In genomic region chr5:14266171-14266570, GRCh38 we compare ENCODE assay signal across 12 cellular contexts.
DNase-seq lines count a peak whose midpoint lies in the region; ATAC-seq, FAIRE-seq and TF ChIP-seq lines count a peak whose summit lies in the region.
"Had no signal": no experiment of that assay in that cellular context is flagged by ENCODE, and none has a peak within 500 bp of the region (broad histone marks: within the 10 kb centered on the region; RNA-seq: fewer than 3 reads in every experiment).

No MANE protein-coding gene starts in this region.

- H2AFZ ChIP-seq in PC-9, result no peak overlapping the region
- H2AFZ ChIP-seq in endothelial cell of umbilical vein (ENCODE audit: low read depth, low read length), result no peak overlapping the region
- H2AFZ ChIP-seq in osteoblast (ENCODE audit: low read length), result no peak overlapping the region

- no peak for FAIRE-seq in endothelial cell of umbilical vein (lab: Jason Lieb, UNC)

- H3K9me1 ChIP-seq in endothelial cell of umbilical vein (replicated peaks; ENCODE audit: control insufficient read depth, extremely low read depth, insufficient read depth, low read length), result no peaks in the 10 kb centered on the region

- H3K27me3 ChIP-seq in PC-9 (ENCODE audit: insufficient read depth, low read depth) (no peaks in the 10 kb centered on the region), endothelial cell of umbilical vein (ENCODE audit: control insufficient read depth in 2 of 2, insufficient read depth in 2 of 2, low read length in 2 of 2) (no peaks in the 10 kb centered on the region), osteoblast (ENCODE audit: insufficient read depth, low read length) (no peaks in the 10 kb centered on the region)
- H3K27me3 ChIP-seq: MG63 had no signal

- CTCF ChIA-PET in PC-9 (lab: Charles Lee), result no interaction called here
- CTCF ChIA-PET in endothelial cell of umbilical vein (lab: Charles Lee), result interaction anchor here (1.5 kb wide), 1 partner anchor 109 kb away, joined by 9 read pairs; no protein-coding TSS in a partner anchor

- ATAC-seq in HG02840 (IDR thresholded peaks at IDR 0.05; ENCODE audit: low FRiP score, unreplicated experiment), result no peak
- ATAC-seq in HG03095 (IDR thresholded peaks at IDR 0.05; ENCODE audit: unreplicated experiment), result no peak
- ATAC-seq in GM19035 (IDR thresholded peaks at IDR 0.05; ENCODE audit: unreplicated experiment), result no peak
- no peak for ATAC-seq in GM21423 (IDR thresholded peaks at IDR 0.05; ENCODE audit: unreplicated experiment)
- ATAC-seq: natural killer cell treated with Interleukin-12 subunit alpha and Interleukin-12 subunit beta and Interleukin-15 and Interleukin-18, amount 100 ng/mL, for 72 hours had no signal

- peak overlapping the region; percentile 89 for H3K9ac ChIP-seq in endothelial cell of umbilical vein (replicated peaks; ENCODE audit: extremely low read depth, insufficient read depth, low read length)

- H3F3A ChIP-seq in PC-9 (ENCODE audit: insufficient read depth, low read depth), result peaks cover 58% of the 10 kb centered on the region

- no peaks in the 10 kb centered on the region for H3K9me3 ChIP-seq in PC-9 (ENCODE audit: insufficient read depth, low read depth)
- H3K9me3 ChIP-seq in endothelial cell of umbilical vein (replicated peaks; ENCODE audit: control insufficient read depth, insufficient read depth, low read length), result no peaks in the 10 kb centered on the region
- no peaks in the 10 kb centered on the region for H3K9me3 ChIP-seq in osteoblast (ENCODE audit: low read depth, low read length)
- H3K9me3 ChIP-seq: MG63 had no signal

- no peak overlapping the region for H3K4me3 ChIP-seq in PC-9
- no peak overlapping the region for H3K4me3 ChIP-seq in endothelial cell of umbilical vein (replicated peaks in 1 of 3; ENCODE audit: insufficient read depth in 1 of 3, low read depth in 1 of 3, low read length in 3 of 3)
- no peak overlapping the region for H3K4me3 ChIP-seq in osteoblast (ENCODE audit: insufficient read depth, low read length)
- H3K4me3 ChIP-seq: MG63 had no signal

- no peaks in the 10 kb centered on the region for H3K9me2 ChIP-seq in PC-9 (ENCODE audit: insufficient read depth)

- peak; percentile 51 for DNase-seq in ELR (ENCODE audit: low read depth)
- no peak for DNase-seq in PC-9
- DNase-seq in endothelial cell of umbilical vein (ENCODE audit: low read depth, low spot score), result no peak
- no peak for DNase-seq in osteoblast (ENCODE audit: insufficient read length, low spot score, missing footprints)
- DNase-seq: activated CD4-positive, alpha-beta T cell treated with anti-CD3 and anti-CD28 coated beads for 4 hours; T-helper 1 cell had no signal

- intact Hi-C loops in PC-9 (cut with micrococcal nuclease; ENCODE audit: unreplicated experiment), result no loop called here
- intact Hi-C loops in endothelial cell of umbilical vein (cut with micrococcal nuclease), result no loop called here

- POLR2A ChIA-PET in PC-9 (lab: Charles Lee; ENCODE audit: unreplicated experiment) (interaction anchor here (0.6 to 2.8 kb wide), 5 partner anchors 32 to 230 kb away, joined by 5 to 25 read pairs (median 17); no protein-coding TSS in a partner anchor), endothelial cell of umbilical vein (lab: Charles Lee) (no interaction called here)

- dilution Hi-C loops in endothelial cell of umbilical vein (cut with MboI; ENCODE audit: extremely low pct_ligation_motif_present, low sequenced_read_pairs), result loop anchor here (25.0 kb wide), 1 partner anchor 129 kb away; the partner anchor contains the start of gene TRIO

- H3K4me2 ChIP-seq in PC-9, result peak overlapping the region; percentile 90
- H3K4me2 ChIP-seq in endothelial cell of umbilical vein (ENCODE audit: insufficient read depth, low read length), result peak overlapping the region; percentile 78
- H3K4me2 ChIP-seq in osteoblast (ENCODE audit: insufficient read depth, low read length), result peak overlapping the region; percentile 86

- peaks cover 5% of the 10 kb centered on the region; the same call in 1 of the 2 replicates for H4K20me1 ChIP-seq in PC-9 (ENCODE audit: insufficient read depth)
- H4K20me1 ChIP-seq in endothelial cell of umbilical vein (replicated peaks; ENCODE audit: control insufficient read depth, extremely low read depth, insufficient read depth, low read length), result no peaks in the 10 kb centered on the region
- H4K20me1 ChIP-seq in osteoblast (ENCODE audit: insufficient read depth, low read length), result peaks cover 6% of the 10 kb centered on the region

- H3K79me2 ChIP-seq in PC-9 (ENCODE audit: low read depth) (peaks cover 91% of the 10 kb centered on the region), endothelial cell of umbilical vein (ENCODE audit: control insufficient read depth, insufficient read depth, low read length) (peaks cover 87% of the 10 kb centered on the region), osteoblast (ENCODE audit: insufficient read depth, low read length) (peaks cover 88% of the 10 kb centered on the region)

- TF ChIP-seq CTCF in PC-9 (conservative IDR thresholded peaks at IDR 0.05) (no peak), endothelial cell of umbilical vein (IDR thresholded peaks at IDR 0.05; ENCODE audit: extremely low read depth in 1 of 2, insufficient read depth in 1 of 2, low read depth in 1 of 2, low read length in 2 of 2) (no peak), osteoblast (IDR thresholded peaks at IDR 0.05; ENCODE audit: extremely low read depth, low read depth, low read length) (no peak)

- no peak for TF ChIP-seq POLR2A in endothelial cell of umbilical vein (IDR thresholded peaks at IDR 0.05; ENCODE audit: low read depth, low read length)

- H3K36me3 ChIP-seq in PC-9 (ENCODE audit: low read depth) (peaks cover under 1% of the 10 kb centered on the region), endothelial cell of umbilical vein (ENCODE audit: control insufficient read depth in 2 of 2, extremely low read depth in 1 of 2, insufficient read depth in 2 of 2, low read length in 2 of 2) (peaks cover 0 to 3% of the 10 kb centered on the region in 2 experiments), osteoblast (ENCODE audit: insufficient read depth, low read length) (peaks cover 5% of the 10 kb centered on the region)

- H3K27ac ChIP-seq in PC-9, result peak overlapping the region; percentile 88
- peak overlapping the region; percentile 76 for H3K27ac ChIP-seq in endothelial cell of umbilical vein (ENCODE audit: insufficient read depth, low read depth, low read length)
- H3K27ac ChIP-seq in osteoblast (ENCODE audit: low read depth, low read length), result peak overlapping the region; percentile 93

- BruUV-seq in PC-9 (replicated peaks; lab: Mats Ljungman, UMichigan) (no TSS peak), endothelial cell of umbilical vein (replicated peaks; lab: Mats Ljungman, UMichigan) (no TSS peak)

- H3K4me1 ChIP-seq in PC-9 (replicated peaks; ENCODE audit: insufficient read depth) (peaks cover 76% of the 10 kb centered on the region), endothelial cell of umbilical vein (ENCODE audit: control insufficient read depth, extremely low read depth, insufficient read depth, low read length) (peaks cover 76% of the 10 kb centered on the region), osteoblast (ENCODE audit: insufficient read depth, low read length) (peaks cover 90% of the 10 kb centered on the region)

TF ChIP-seq in endothelial cell of umbilical vein, 7 proteins besides CTCF, POLR2A, EP300 and RAD21:
- no peak for TF ChIP-seq FOS (IDR thresholded peaks at IDR 0.05; ENCODE audit: borderline replicate concordance, insufficient read depth, low read length)
- no peak for TF ChIP-seq EZH2 (IDR thresholded peaks at IDR 0.05; ENCODE audit: borderline replicate concordance, low read depth, low read length, severe bottlenecking)
- no peak for TF ChIP-seq GATA2 (IDR thresholded peaks at IDR 0.05; ENCODE audit: insufficient read depth, insufficient read length, low read depth, low read length)
- TF ChIP-seq, protein P1, sequence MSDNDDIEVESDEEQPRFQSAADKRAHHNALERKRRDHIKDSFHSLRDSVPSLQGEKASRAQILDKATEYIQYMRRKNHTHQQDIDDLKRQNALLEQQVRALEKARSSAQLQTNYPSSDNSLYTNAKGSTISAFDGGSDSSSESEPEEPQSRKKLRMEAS (IDR thresholded peaks at IDR 0.05; ENCODE audit: insufficient read depth, insufficient read length), result no peak
- no peak for TF ChIP-seq POLR2AphosphoS5 (IDR thresholded peaks at IDR 0.05; ENCODE audit: insufficient read depth, low read depth, low read length)
- no peak for TF ChIP-seq JUN (IDR thresholded peaks at IDR 0.05; ENCODE audit: borderline replicate concordance, insufficient read depth, insufficient read length, low read depth)
- TF ChIP-seq MYC (IDR thresholded peaks at IDR 0.05; ENCODE audit: low read depth, low read length), result no peak
